ENCODE assay signal across 8 cellular contexts in genomic region chr7:106112118-106112971, GRCh38. TPM values are rescaled to one million over a fixed set of nuclear protein-coding genes. Genes with fewer than 3 reads are reported as not detected.
DNase-seq lines count a peak whose midpoint lies in the region; ATAC-seq and TF ChIP-seq lines count a peak whose summit lies in the region.

TSS of gene SYPL1 (minus strand) at chr7:106112312. CDS start at chr7:106112208, 104 bp downstream.

- H3K4me3 ChIP-seq in lower leg skin (ENCODE audit: low read depth, poor library complexity, severe bottlenecking), result peak within 1 kb of the TSS; percentile 85

- ATAC-seq in GM19328 (IDR thresholded peaks at IDR 0.05; ENCODE audit: unreplicated experiment) (peak; percentile 85), HG03520 (IDR thresholded peaks at IDR 0.05; ENCODE audit: unreplicated experiment) (peak; percentile 75)

- DNase-seq in C1 segment of cervical spinal cord (lab: John Stamatoyannopoulos, UW) (peak; percentile 38 to 92 (median 84)), NCI-H748 (lab: John Stamatoyannopoulos, UW; ENCODE audit: unreplicated experiment) (peak; percentile 94), dermis microvascular lymphatic vessel endothelial cell (ENCODE audit: low read depth in 2 of 2) (peak; percentile 56 to 91), lower leg skin (ENCODE audit: low spot score in 2 of 2) (peak; percentile 91 to 98)
- DNase-seq in activated CD4-positive, alpha-beta T cell treated with anti-CD3 and anti-CD28 coated beads, Interleukin-2, amount 50 U/mL, for 4 hours, result peak; percentile 91
- peak; percentile 89 to 90 for DNase-seq in stimulated activated CD4-positive, alpha-beta T cell treated with anti-CD3 and anti-CD28 coated beads, Interleukin-4, amount 100 ng/mL, for 48 hours (ENCODE audit: low read depth in 2 of 2)

- intact Hi-C loops in lower leg skin (cut with DNase I; ENCODE audit: low total_unique reads), result no loop called here

- no peak for TF ChIP-seq CTCF in lower leg skin (IDR thresholded peaks at IDR 0.05)

- no peak for TF ChIP-seq POLR2A in lower leg skin (IDR thresholded peaks at IDR 0.05)

- 1 to 3% methylated on average over 19 to 65 of the region's 76 CpGs for WGBS in lower leg skin, 2 donors

RNA-seq across cellular contexts. Expression of gene SYPL1, which starts in this region (rescaled TPM):
- total RNA-seq in dermis microvascular lymphatic vessel endothelial cell (70.1 and 87.7 TPM in 2 replicates), lower leg skin (10 to 100 TPM; 77.7 to 96.7 (median 89.6) TPM)

Comparison
In these comparisons a context has a peak if more than half of its experiments do, and no peak if none do; other contexts are left out.
1. Peak in every context shown above with its lines: DNase-seq, ATAC-seq and H3K4me3 ChIP-seq.